Comparison of ENCODE assay signal across 21 cellular contexts in the genomic region with DNA sequence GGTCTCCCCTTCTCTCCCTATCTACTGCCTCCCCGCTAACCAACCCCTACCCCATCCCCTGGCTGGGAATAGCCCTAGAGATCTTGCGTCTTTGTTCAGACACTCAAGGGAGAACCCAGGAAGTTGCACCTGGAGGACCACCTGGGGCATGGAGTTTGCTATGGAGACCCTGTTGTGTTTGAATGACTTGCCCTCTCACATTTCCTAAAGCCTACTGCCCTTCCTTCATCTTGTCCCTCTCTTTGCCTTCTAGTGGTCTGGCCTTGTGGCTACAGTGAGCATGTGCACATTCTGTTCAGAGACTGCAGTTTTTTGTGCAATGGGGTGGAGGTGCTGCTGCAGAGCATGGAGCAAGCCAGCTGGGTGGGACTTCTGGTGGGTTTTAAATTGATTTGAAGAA.
"Had no signal": no experiment of that assay in that cellular context is flagged by ENCODE, and none has a peak within 500 bp of the region (broad histone marks: within the 10 kb centered on the region; RNA-seq: fewer than 3 reads in every experiment).

No MANE protein-coding gene starts in this region.

- H3K4me3 ChIP-seq: colonic mucosa, lung, prostate gland, skin epidermis had no signal

- H3K27ac ChIP-seq: brain microvascular endothelial cell, colonic mucosa, skin epidermis had no signal

- H3K36me3 ChIP-seq: brain microvascular endothelial cell, colonic mucosa, prostate gland had no signal

- H3K27ac Mint-ChIP-seq: activated CD4-positive, alpha-beta T cell treated with anti-CD3 and anti-CD28 coated beads, Interleukin-2, amount 10 ng/mL, durations not matched to agents 24 days and 14 days; activated CD8-positive, alpha-beta T cell treated with anti-CD3 and anti-CD28 coated beads, Interleukin-2, amount 10 ng/mL, durations not matched to agents 7 days and 5 days; activated T-cell treated with anti-CD3 and anti-CD28 coated beads, Interleukin-2, amount 50 U/mL, for 24 hours; activated T-helper 2 cell treated with anti-CD3 and anti-CD28 coated beads, Interferon-gamma antibody, Interleukin-2, Interleukin-4, amounts not matched to agents 10 μg/mL and 5 μg/mL and 100 μg/mL, durations not matched to agents 14 hours and 24 hours and 36 hours; stimulated activated naive CD8-positive, alpha-beta T cell treated with anti-CD3 and anti-CD28 coated beads, Interleukin-15, Interleukin-2, amounts not matched to agents 100 ng/mL and 50 ng/mL, for 24 hours had no signal

- H3K4me1 Mint-ChIP-seq: activated CD4-positive, alpha-beta T cell treated with anti-CD3 and anti-CD28 coated beads, Interleukin-2, amount 10 ng/mL, durations not matched to agents 24 days and 14 days had no signal

- H3K9me3 ChIP-seq: colonic mucosa, prostate gland had no signal

- ATAC-seq: activated CD8-positive, alpha-beta T cell treated with anti-CD3 and anti-CD28 coated beads, Interleukin-2, amount 10 ng/mL, durations not matched to agents 7 days and 5 days; left lobe of liver; right cardiac atrium had no signal

- H3K4me3 Mint-ChIP-seq: activated CD4-positive, alpha-beta T cell treated with anti-CD3 and anti-CD28 coated beads, Interleukin-2, amount 10 ng/mL, durations not matched to agents 24 days and 14 days; activated CD8-positive, alpha-beta T cell treated with anti-CD3 and anti-CD28 coated beads, Interleukin-2, amount 10 ng/mL, durations not matched to agents 7 days and 5 days; activated T-cell treated with anti-CD3 and anti-CD28 coated beads, Interleukin-2, amount 50 U/mL, for 24 hours; stimulated activated naive CD8-positive, alpha-beta T cell treated with anti-CD3 and anti-CD28 coated beads, Interleukin-15, Interleukin-2, amounts not matched to agents 100 ng/mL and 50 ng/mL, for 24 hours had no signal

- DNase-seq: activated CD4-positive, alpha-beta T cell treated with anti-CD3 and anti-CD28 coated beads, Interleukin-2, amount 10 ng/mL, durations not matched to agents 24 days and 14 days; activated CD8-positive, alpha-beta T cell treated with anti-CD3 and anti-CD28 coated beads, Interleukin-2, amount 10 ng/mL, durations not matched to agents 7 days and 5 days; activated naive CD4-positive, alpha-beta T cell treated with Interleukin-2 at 50 U/mL for 16 hours; activated T-cell treated with anti-CD3 and anti-CD28 coated beads, Interleukin-2, amount 50 U/mL, for 24 hours; anterior cingulate cortex; brain microvascular endothelial cell; central memory CD4-positive, alpha-beta T cell; colonic mucosa; foreskin melanocyte; hypothalamus; kidney; midbrain; right cardiac atrium; T1000; trophoblast cell had no signal

- H3K27me3 ChIP-seq: brain microvascular endothelial cell, colonic mucosa had no signal

- H3K9me3 Mint-ChIP-seq: activated CD4-positive, alpha-beta T cell treated with anti-CD3 and anti-CD28 coated beads, Interleukin-2, amount 10 ng/mL, durations not matched to agents 24 days and 14 days; activated T-cell treated with anti-CD3 and anti-CD28 coated beads, Interleukin-2, amount 50 U/mL, for 24 hours; activated T-helper 2 cell treated with anti-CD3 and anti-CD28 coated beads, Interferon-gamma antibody, Interleukin-2, Interleukin-4, amounts not matched to agents 10 μg/mL and 5 μg/mL and 100 μg/mL, durations not matched to agents 14 hours and 24 hours and 36 hours; stimulated activated naive CD8-positive, alpha-beta T cell treated with anti-CD3 and anti-CD28 coated beads, Interleukin-15, Interleukin-2, amounts not matched to agents 100 ng/mL and 50 ng/mL, for 24 hours had no signal
